Comparison of ENCODE assay signal across 23 cellular contexts in the genomic region with DNA sequence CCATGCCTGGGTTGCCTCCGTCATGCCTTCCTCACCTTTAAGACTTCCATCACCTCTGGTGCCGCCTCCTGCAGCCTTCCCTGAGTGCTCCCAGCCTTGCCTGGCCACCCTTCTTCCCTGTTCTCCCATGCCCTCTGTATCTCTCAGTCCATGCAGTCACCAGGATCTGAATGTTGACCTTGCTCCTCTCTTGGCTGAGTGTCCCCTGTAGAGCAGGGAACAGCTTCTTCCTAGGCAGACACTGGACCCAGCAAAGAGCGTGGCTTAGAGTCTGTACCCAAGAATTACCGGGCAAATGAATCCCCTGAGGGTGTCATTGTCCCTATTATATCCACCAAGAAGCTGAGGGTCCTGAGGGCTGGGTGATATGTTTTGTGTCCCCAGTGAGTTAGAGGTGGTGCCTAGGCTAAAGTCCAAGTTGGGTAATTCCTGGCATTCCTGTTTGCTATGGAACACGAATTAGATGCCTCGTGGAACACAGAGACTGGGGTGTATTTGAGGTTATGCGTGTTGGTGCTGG.
"Had no signal": no experiment of that assay in that cellular context is flagged by ENCODE, and none has a peak within 500 bp of the region (broad histone marks: within the 10 kb centered on the region; RNA-seq: fewer than 3 reads in every experiment).

No MANE protein-coding gene starts in this region.

- H3K36me3 Mint-ChIP-seq: activated naive CD8-positive, alpha-beta T cell; WTC11 had no signal

- DNase-seq: activated CD4-positive, alpha-beta T cell treated with anti-CD3 and anti-CD28 coated beads for 1 hour; activated CD4-positive, alpha-beta T cell treated with anti-CD3 and anti-CD28 coated beads, Interleukin-2, amount 10 ng/mL, durations not matched to agents 24 days and 14 days; activated CD4-positive, alpha-beta T cell treated with anti-CD3 and anti-CD28 coated beads, Interleukin-2, amount 50 U/mL, for 48 hours; activated gamma-delta T cell; activated naive CD4-positive, alpha-beta T cell treated with anti-CD3 and anti-CD28 coated beads for 36 hours; activated T-cell treated with anti-CD3 and anti-CD28 coated beads for 4 hours; activated T-cell treated with anti-CD3 and anti-CD28 coated beads, Interleukin-2, amount 50 U/mL, for 48 hours; amygdala; NCI-H1092; NCI-H1417; NCI-H1930; NCI-H2107; NCI-H345; NCI-H510A; NCI-H526 treated with DMSO at 0.1 percent for 48 hours; NCI-H82; SIG-M5; T-helper 17 cell; T-helper 9 cell had no signal

- H3K9me3 Mint-ChIP-seq: activated CD4-positive, alpha-beta T cell treated with anti-CD3 and anti-CD28 coated beads, Interleukin-2, amount 10 ng/mL, durations not matched to agents 24 days and 14 days; activated T-helper 17 cell treated with anti-CD3 and anti-CD28 coated beads, Interleukin-2, amount 50 U/mL, for 72 hours had no signal

- ATAC-seq: activated T-helper 17 cell treated with anti-CD3 and anti-CD28 coated beads, Interleukin-2, amount 50 U/mL, for 72 hours; T-helper 17 cell; WTC11 had no signal

- H3K4me3 Mint-ChIP-seq: activated CD4-positive, alpha-beta T cell treated with anti-CD3 and anti-CD28 coated beads, Interleukin-2, amount 10 ng/mL, durations not matched to agents 24 days and 14 days; activated naive CD4-positive, alpha-beta T cell treated with anti-CD3 and anti-CD28 coated beads for 36 hours; activated naive CD8-positive, alpha-beta T cell; T-helper 17 cell; WTC11 had no signal

- H3K27me3 Mint-ChIP-seq: activated CD4-positive, alpha-beta T cell treated with anti-CD3 and anti-CD28 coated beads, Interleukin-2, amount 10 ng/mL, durations not matched to agents 24 days and 14 days; activated T-helper 17 cell treated with anti-CD3 and anti-CD28 coated beads, Interleukin-2, amount 50 U/mL, for 72 hours had no signal

- H3K9ac ChIP-seq: KMS-11 had no signal

- H3K27ac Mint-ChIP-seq: activated CD4-positive, alpha-beta T cell treated with anti-CD3 and anti-CD28 coated beads, Interleukin-2, amount 10 ng/mL, durations not matched to agents 24 days and 14 days; activated naive CD4-positive, alpha-beta T cell treated with anti-CD3 and anti-CD28 coated beads for 36 hours; activated naive CD8-positive, alpha-beta T cell; activated T-helper 17 cell treated with anti-CD3 and anti-CD28 coated beads, Interleukin-2, amount 50 U/mL, for 72 hours; T-helper 17 cell; WTC11 had no signal

- H3K4me2 ChIP-seq: KMS-11 had no signal

- H3K27ac ChIP-seq: KMS-11 had no signal
